Comparison of ENCODE assay signal across 20 cellular contexts in genomic region chr9:70921126-70921525, GRCh38.
A peak's percentile ranks its signal among the peaks of the same experiment; 100 is the strongest.
DNase-seq lines count a peak whose midpoint lies in the region; ATAC-seq and TF ChIP-seq lines count a peak whose summit lies in the region.
"Had no signal": no experiment of that assay in that cellular context is flagged by ENCODE, and none has a peak within 500 bp of the region (broad histone marks: within the 10 kb centered on the region; RNA-seq: fewer than 3 reads in every experiment).

No MANE protein-coding gene starts in this region.

- POLR2A ChIA-PET in activated CD4-positive, alpha-beta T cell treated with anti-CD3 and anti-CD28 coated beads, Interleukin-2, amount 10 ng/mL, durations not matched to agents 7 days and 5 days (lab: Charles Lee) = no interaction called here

- no peak for TF ChIP-seq CTCF in AG10803 (conservative IDR thresholded peaks at IDR 0.05; ENCODE audit: low read length)

- H3K4me3 ChIP-seq in AG10803 (ENCODE audit: low read length) = no peak overlapping the region
- H3K4me3 ChIP-seq: MG63, right lobe of liver, transverse colon had no signal

- H3K36me3 Mint-ChIP-seq in activated CD4-positive, alpha-beta T cell treated with anti-CD3 and anti-CD28 coated beads, Interleukin-2, amount 10 ng/mL, durations not matched to agents 7 days and 5 days (ENCODE audit: low read depth) = no peaks in the 10 kb centered on the region
- H3K36me3 Mint-ChIP-seq: activated naive CD4-positive, alpha-beta T cell treated with anti-CD3 and anti-CD28 coated beads, Interleukin-2, amount 50 U/mL, for 72 hours; CD8-positive, alpha-beta memory T cell; naive thymus-derived CD8-positive, alpha-beta T cell had no signal

- no peak overlapping the region for H3K27ac Mint-ChIP-seq in activated CD4-positive, alpha-beta T cell treated with anti-CD3 and anti-CD28 coated beads, Interleukin-2, amount 10 ng/mL, durations not matched to agents 7 days and 5 days
- H3K27ac Mint-ChIP-seq: activated naive CD4-positive, alpha-beta T cell treated with anti-CD3 and anti-CD28 coated beads, Interleukin-2, amount 50 U/mL, for 72 hours; CD8-positive, alpha-beta memory T cell; naive thymus-derived CD8-positive, alpha-beta T cell had no signal

- no peak overlapping the region for H3K4me3 Mint-ChIP-seq in activated CD4-positive, alpha-beta T cell treated with anti-CD3 and anti-CD28 coated beads, Interleukin-2, amount 10 ng/mL, durations not matched to agents 7 days and 5 days
- H3K4me3 Mint-ChIP-seq: CD8-positive, alpha-beta memory T cell; naive thymus-derived CD8-positive, alpha-beta T cell had no signal

- no peaks in the 10 kb centered on the region for H3K27me3 Mint-ChIP-seq in activated CD4-positive, alpha-beta T cell treated with anti-CD3 and anti-CD28 coated beads, Interleukin-2, amount 10 ng/mL, durations not matched to agents 7 days and 5 days
- H3K27me3 Mint-ChIP-seq: CD8-positive, alpha-beta memory T cell had no signal

- DNase-seq in AG10803 (ENCODE audit: low read depth) = peak; percentile 29
- peak; percentile 22 for DNase-seq in M059J (ENCODE audit: low read depth)
- peak; percentile 51 for DNase-seq in dedifferentiated amniotic fluid mesenchymal stem cell (ENCODE audit: extremely low spot score)
- peak; percentile 12 for DNase-seq in kidney glomerular epithelial cell (lab: John Stamatoyannopoulos, UW)
- DNase-seq in NCI-H2081 (lab: John Stamatoyannopoulos, UW) = no peak
- no peak for DNase-seq in activated CD4-positive, alpha-beta T cell treated with anti-CD3 and anti-CD28 coated beads, Interleukin-2, amount 10 ng/mL, durations not matched to agents 7 days and 5 days
- DNase-seq in activated CD8-positive, alpha-beta memory T cell treated with anti-CD3 and anti-CD28 coated beads, Interleukin-2, amount 50 U/mL, for 48 hours = no peak
- DNase-seq: activated CD4-positive, alpha-beta T cell treated with anti-CD3 and anti-CD28 coated beads for 4 hours; activated T-cell treated with anti-CD3 and anti-CD28 coated beads, Interleukin-2, amount 50 U/mL, for 1 hour; CD8-positive, alpha-beta memory T cell; erythroblast; MG63; naive thymus-derived CD8-positive, alpha-beta T cell; NCI-H2081 treated with DMSO at 0.1 percent for 48 hours; right lobe of liver; stimulated activated CD4-positive, alpha-beta T cell treated with anti-CD3 and anti-CD28 coated beads, Interleukin-4, amount 100 ng/mL, for 4 hours; transverse colon had no signal

- H3K4me1 Mint-ChIP-seq in activated CD4-positive, alpha-beta T cell treated with anti-CD3 and anti-CD28 coated beads, Interleukin-2, amount 10 ng/mL, durations not matched to agents 7 days and 5 days = no peaks in the 10 kb centered on the region

- no peaks in the 10 kb centered on the region for H3K9me3 Mint-ChIP-seq in activated CD4-positive, alpha-beta T cell treated with anti-CD3 and anti-CD28 coated beads, Interleukin-2, amount 10 ng/mL, durations not matched to agents 7 days and 5 days
- H3K9me3 Mint-ChIP-seq: activated naive CD4-positive, alpha-beta T cell treated with anti-CD3 and anti-CD28 coated beads, Interleukin-2, amount 50 U/mL, for 72 hours; naive thymus-derived CD8-positive, alpha-beta T cell had no signal

- ATAC-seq in HG03460 (IDR thresholded peaks at IDR 0.05; ENCODE audit: unreplicated experiment) = no peak
- ATAC-seq: activated naive CD4-positive, alpha-beta T cell treated with anti-CD3 and anti-CD28 coated beads, Interleukin-2, amount 50 U/mL, for 72 hours; naive thymus-derived CD8-positive, alpha-beta T cell; right lobe of liver; Right ventricle myocardium inferior had no signal

- CTCF ChIA-PET in activated CD4-positive, alpha-beta T cell treated with anti-CD3 and anti-CD28 coated beads, Interleukin-2, amount 10 ng/mL, durations not matched to agents 7 days and 5 days (lab: Charles Lee) = no interaction called here

Comparison
In these comparisons a context has a peak if more than half of its experiments do, and no peak if none do; other contexts are left out.
1. DNase-seq: peak in AG10803 (single experiment), M059J (single experiment), dedifferentiated amniotic fluid mesenchymal stem cell (single experiment) and kidney glomerular epithelial cell (single experiment); none in NCI-H2081 (0 of 2), activated CD4-positive, alpha-beta T cell treated with anti-CD3 and anti-CD28 coated beads, Interleukin-2, amount 10 ng/mL, durations not matched to agents 7 days and 5 days (single experiment) and activated CD8-positive, alpha-beta memory T cell treated with anti-CD3 and anti-CD28 coated beads, Interleukin-2, amount 50 U/mL, for 48 hours (single experiment).